8 cellular contexts compared by ENCODE assay signal in the genomic region with DNA sequence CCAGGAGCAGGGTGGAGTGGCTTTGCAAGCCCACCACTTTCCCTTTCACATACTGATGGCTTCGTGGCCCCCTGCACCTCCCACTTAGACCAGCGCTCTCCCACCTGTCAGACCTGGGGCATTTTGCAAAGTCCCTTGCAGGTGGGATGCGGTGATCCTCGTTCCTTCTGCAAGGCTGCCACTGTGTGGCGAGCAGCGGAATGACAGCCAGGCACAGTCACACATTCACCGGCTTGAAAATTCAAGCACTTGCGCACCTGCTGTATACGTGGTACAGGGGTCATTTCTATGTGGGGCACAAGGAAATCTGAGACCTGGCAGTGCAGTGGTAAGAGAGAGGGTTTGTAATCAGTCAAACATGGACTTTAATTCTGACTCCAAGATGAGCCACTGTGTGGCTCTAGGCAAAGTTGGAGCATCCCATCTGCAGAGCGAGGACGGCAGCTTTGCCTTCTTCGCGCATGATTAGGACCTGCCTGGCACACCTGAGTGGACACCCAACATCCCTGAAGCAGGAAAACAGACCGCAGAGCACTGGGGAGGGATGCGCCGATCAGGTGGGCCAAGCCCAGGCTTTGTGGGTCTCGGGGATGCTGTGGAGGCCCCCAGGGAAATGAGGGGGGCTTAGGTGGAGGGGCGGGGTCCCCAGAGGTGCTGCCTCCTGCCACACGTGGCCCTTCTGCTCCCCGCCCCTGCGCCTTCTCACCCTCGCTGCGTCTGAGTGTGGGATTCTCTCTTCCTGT. TPM values are rescaled to one million over a fixed set of nuclear protein-coding genes. Genes with fewer than 3 reads are reported as not detected.
DNase-seq lines count a peak whose midpoint lies in the region; ATAC-seq and TF ChIP-seq lines count a peak whose summit lies in the region.

No MANE protein-coding gene starts in this region.

- H3K27ac ChIP-seq in WERI-Rb-1 = no peak overlapping the region
- H3K27ac ChIP-seq in lower lobe of right lung = no peak overlapping the region

- H3K4me3 ChIP-seq in WERI-Rb-1 (ENCODE audit: low read depth, low read length) (no peak overlapping the region), lower lobe of right lung (no peak overlapping the region)

- TF ChIP-seq CTCF in WERI-Rb-1 (IDR thresholded peaks at IDR 0.05; ENCODE audit: low read depth, low read length) (peak; percentile 94), lower lobe of right lung (IDR thresholded peaks at IDR 0.05) (peak; percentile 93)

- H3K27me3 ChIP-seq in WERI-Rb-1 (ENCODE audit: insufficient read depth, low read depth, severe bottlenecking) (peaks cover 10% of the 10 kb centered on the region), lower lobe of right lung (ENCODE audit: low read depth) (peaks cover 3% of the 10 kb centered on the region)

- no peaks in the 10 kb centered on the region for H3K36me3 ChIP-seq in WERI-Rb-1
- H3K36me3 ChIP-seq in lower lobe of right lung = no peaks in the 10 kb centered on the region

- intact Hi-C loops in lower lobe of right lung (cut with DNase I) = no loop called here

- ATAC-seq in lower lobe of right lung = peak; percentile 66 to 78

- DNase-seq in NK-92 treated with Interleukin-12 subunit alpha and Interleukin-12 subunit beta, amount 100 ng/mL, for 24 hours (lab: John Stamatoyannopoulos, UW) = peak; percentile 15
- no peak for DNase-seq in NK-92 (lab: John Stamatoyannopoulos, UW; ENCODE audit: unreplicated experiment)
- DNase-seq in NCI-H1105 (lab: John Stamatoyannopoulos, UW) = peak; percentile 48
- DNase-seq in WERI-Rb-1 = peak; percentile 62
- DNase-seq in cerebellum (ENCODE audit: low spot score) = peak; percentile 82
- peak; percentile 59 for DNase-seq in lower lobe of right lung
- peak; percentile 21 to 26 for DNase-seq in stimulated activated CD8-positive, alpha-beta memory T cell treated with anti-CD3 and anti-CD28 coated beads, Interleukin-15, amount 100 ng/mL, for 48 hours (ENCODE audit: low read depth in 2 of 2)
- DNase-seq in KG1 (lab: John Stamatoyannopoulos, UW) = no peak

- no peaks in the 10 kb centered on the region for H3K4me1 ChIP-seq in lower lobe of right lung

- H3K9me3 ChIP-seq in WERI-Rb-1 (ENCODE audit: severe bottlenecking) = peaks cover 12% of the 10 kb centered on the region
- no peaks in the 10 kb centered on the region for H3K9me3 ChIP-seq in lower lobe of right lung

RNA-seq across cellular contexts. Expression of a gene that starts 53.0 kb away (rescaled TPM):
- total RNA-seq in cerebellum (4.7 TPM), lower lobe of right lung (18.4 TPM)

Comparison
In these comparisons a context has a peak if more than half of its experiments do, and no peak if none do; other contexts are left out.
1. DNase-seq: peak in NK-92 treated with Interleukin-12 subunit alpha and Interleukin-12 subunit beta, amount 100 ng/mL, for 24 hours (single experiment), NCI-H1105 (single experiment), WERI-Rb-1 (single experiment), cerebellum (single experiment), lower lobe of right lung (single experiment) and stimulated activated CD8-positive, alpha-beta memory T cell treated with anti-CD3 and anti-CD28 coated beads, Interleukin-15, amount 100 ng/mL, for 48 hours (2 of 2); none in NK-92 (single experiment) and KG1 (single experiment).